ENCODE assay signal across 8 cellular contexts in genomic region chr17:76072149-76072858, GRCh38. TPM values are rescaled to one million over a fixed set of nuclear protein-coding genes. Genes with fewer than 3 reads are reported as not detected.
DNase-seq lines count a peak whose midpoint lies in the region; ATAC-seq and TF ChIP-seq lines count a peak whose summit lies in the region.

Gene SRP68 (minus strand): TSS chr17:76072517. CDS start chr17:76072491, 26 bp downstream.

- DNase-seq in DMS 273 (lab: John Stamatoyannopoulos, UW; ENCODE audit: unreplicated experiment) = peak; percentile 95
- peak; percentile 92 for DNase-seq in KBM-7
- DNase-seq in Peyer's patch = peak; percentile 91 to 96 (median 92)
- peak; percentile 89 to 91 for DNase-seq in activated T-cell treated with anti-CD3 and anti-CD28 coated beads, Interleukin-2, amount 50 U/mL, for 48 hours
- peak; percentile 69 for DNase-seq in stimulated activated CD8-positive, alpha-beta memory T cell treated with anti-CD3 and anti-CD28 coated beads, Interleukin-7, amount 100 ng/mL, for 24 hours (ENCODE audit: low read depth)

- in situ Hi-C loops in KBM-7 (cut with MboI; ENCODE audit: low pct_unique_long_range_greater_than_20kb, low sequenced_read_pairs) = no loop called here

- H3K4me1 ChIP-seq in Peyer's patch = peaks cover 0 to 53% (median 14%) of the 10 kb centered on the region in 4 donors
- peaks cover 5 to 57% of the 10 kb centered on the region in 2 donors for H3K4me1 ChIP-seq in muscle layer of duodenum (ENCODE audit: control insufficient read depth in 1 of 2, insufficient read depth in 2 of 2, low read length in 2 of 2)

- peaks cover 0 to 26% (median 0%) of the 10 kb centered on the region in 3 donors for H3K36me3 ChIP-seq in Peyer's patch
- peaks cover 6 to 11% of the 10 kb centered on the region in 2 donors for H3K36me3 ChIP-seq in muscle layer of duodenum (ENCODE audit: control insufficient read depth in 1 of 2, insufficient read depth in 2 of 2, low read length in 2 of 2)

- peak in 1 of 6 experiments; percentile 14 for TF ChIP-seq CTCF in Peyer's patch (IDR thresholded peaks at IDR 0.05)

- ATAC-seq in GM21529 (IDR thresholded peaks at IDR 0.05; ENCODE audit: unreplicated experiment) (peak; percentile 87), esophagus mucosa (peak; percentile 90)

- peak; percentile 41 to 59 for TF ChIP-seq POLR2A in Peyer's patch (IDR thresholded peaks at IDR 0.05)

- H3K9me3 ChIP-seq in Peyer's patch = no peaks in the 10 kb centered on the region
- H3K9me3 ChIP-seq in muscle layer of duodenum (ENCODE audit: control insufficient read depth in 1 of 2, low read length in 2 of 2) = no peaks in the 10 kb centered on the region

- peak within 1 kb of the TSS; percentile 75 to 81 (median 79) for H3K4me3 ChIP-seq in Peyer's patch
- H3K4me3 ChIP-seq in muscle layer of duodenum (ENCODE audit: low read depth in 1 of 2, low read length in 2 of 2) = peak within 1 kb of the TSS; percentile 80 to 96

- H3K27ac ChIP-seq in Peyer's patch (peak within 1 kb of the TSS; percentile 54 to 85 (median 68)), muscle layer of duodenum (ENCODE audit: low read length) (peak within 1 kb of the TSS; percentile 80)

- H3K27me3 ChIP-seq in Peyer's patch (peaks cover 0 to 35% of the 10 kb centered on the region in 2 donors), muscle layer of duodenum (ENCODE audit: low read depth, low read length) (peaks cover 35% of the 10 kb centered on the region)

RNA-seq across cellular contexts. Expression of gene SRP68, which starts in this region (rescaled TPM):
- 10 to 100 TPM; 32.2 to 43.4 (median 32.6) TPM for total RNA-seq in Peyer's patch
- total RNA-seq in esophagus mucosa = 71.5 TPM

Comparison
In these comparisons a context has a peak if more than half of its experiments do, and no peak if none do; other contexts are left out.
1. Peak in every context shown above with its lines: DNase-seq, ATAC-seq, H3K4me3 ChIP-seq and H3K27ac ChIP-seq.